In the genomic region with DNA sequence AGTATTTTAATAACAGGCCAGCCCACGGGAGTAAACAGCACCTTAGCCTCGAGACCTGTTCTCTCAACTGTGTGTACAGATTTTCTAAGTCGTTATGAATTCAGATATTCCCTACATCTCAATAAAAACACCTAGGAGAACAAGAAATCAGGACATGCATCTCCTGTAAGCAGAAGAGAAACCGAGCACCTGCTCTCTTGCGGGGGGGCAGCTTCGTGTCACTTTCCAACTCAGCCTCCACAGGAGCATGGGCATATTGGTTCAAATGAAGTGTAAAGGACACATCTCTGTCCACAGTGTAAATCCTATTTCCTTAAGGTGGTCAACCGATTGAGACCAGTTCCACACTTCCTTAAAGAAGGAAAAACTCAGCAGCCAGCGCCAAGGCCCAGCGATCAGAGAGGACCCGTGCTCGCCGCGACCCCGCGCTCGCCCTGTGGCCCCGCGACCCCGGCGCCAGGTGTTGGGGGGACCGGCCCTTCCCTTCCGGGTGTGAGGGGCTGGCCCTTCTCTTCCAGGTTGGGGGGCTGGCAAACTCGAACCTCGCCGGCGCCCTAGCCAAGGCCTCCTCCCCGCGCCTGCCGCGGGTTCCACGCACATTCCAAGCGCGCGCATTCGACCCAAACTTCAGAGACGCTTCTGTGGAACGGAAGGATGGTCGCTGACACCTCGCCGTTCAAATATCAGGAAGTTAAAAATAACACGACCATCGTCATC, we compare ENCODE assay signal across 8 cellular contexts. TPM values are rescaled to one million over a fixed set of nuclear protein-coding genes. Genes with fewer than 3 reads are reported as not detected.
DNase-seq lines count a peak whose midpoint lies in the region; ATAC-seq and TF ChIP-seq lines count a peak whose summit lies in the region.

No MANE protein-coding gene starts in this region.

- intact Hi-C loops in activated naive CD4-positive, alpha-beta T cell treated with anti-CD3 and anti-CD28 coated beads for 36 hours (cut with micrococcal nuclease): loop anchor here (5.0 to 10.0 kb wide), 2 partner anchors 174 to 872 kb away; no protein-coding TSS in a partner anchor
- intact Hi-C loops in breast epithelium (cut with DNase I; ENCODE audit: low total_unique reads) (no loop called here), transverse colon (cut with DNase I; ENCODE audit: low total_unique reads) (no loop called here)

- TF ChIP-seq POLR2A in breast epithelium (IDR thresholded peaks at IDR 0.05) (no peak), transverse colon (IDR thresholded peaks at IDR 0.05) (no peak), erythroblast (IDR thresholded peaks at IDR 0.05; ENCODE audit: low read length) (no peak)

- H3K4me3 ChIP-seq in breast epithelium (peak overlapping the region; percentile 59 to 92 (median 88)), transverse colon (peak overlapping the region; percentile 60 to 78 (median 68))

- H3K27ac ChIP-seq in breast epithelium: peak overlapping the region; percentile 94 to 97
- H3K27ac ChIP-seq in transverse colon: peak overlapping the region; percentile 83 to 92 (median 90)

- no peak for DNase-seq in activated naive CD4-positive, alpha-beta T cell treated with anti-CD3 and anti-CD28 coated beads for 36 hours
- DNase-seq in activated naive CD4-positive, alpha-beta T cell treated with anti-CD3 and anti-CD28 coated beads, Interleukin-2, amount 50 U/mL, for 72 hours (ENCODE audit: low spot score in 2 of 2): no peak
- DNase-seq in breast epithelium (ENCODE audit: low spot score in 2 of 2): no peak
- DNase-seq in memory B cell (ENCODE audit: low spot score in 2 of 2): no peak
- peak; percentile 16 for DNase-seq in transverse colon
- no peak for DNase-seq in NCI-H2196 treated with DMSO at 0.1 percent for 48 hours (lab: John Stamatoyannopoulos, UW; ENCODE audit: unreplicated experiment)
- no peak for DNase-seq in NCI-H345 treated with DMSO at 0.1 percent for 48 hours (lab: John Stamatoyannopoulos, UW; ENCODE audit: unreplicated experiment)
- no peak for DNase-seq in erythroblast (lab: John Stamatoyannopoulos, UW)

- H3K27ac Mint-ChIP-seq in activated naive CD4-positive, alpha-beta T cell treated with anti-CD3 and anti-CD28 coated beads for 36 hours: no peak overlapping the region
- no peak overlapping the region for H3K27ac Mint-ChIP-seq in activated naive CD4-positive, alpha-beta T cell treated with anti-CD3 and anti-CD28 coated beads, Interleukin-2, amount 50 U/mL, for 72 hours
- H3K27ac Mint-ChIP-seq in memory B cell: peak overlapping the region; percentile 97

- CTCF ChIA-PET in activated naive CD4-positive, alpha-beta T cell treated with anti-CD3 and anti-CD28 coated beads for 36 hours (lab: Charles Lee): interaction anchor here (1.1 kb wide), 1 partner anchor 16 kb away, joined by 3 read pairs; no protein-coding TSS in a partner anchor

- TF ChIP-seq CTCF in breast epithelium (IDR thresholded peaks at IDR 0.05): no peak
- TF ChIP-seq CTCF in transverse colon (IDR thresholded peaks at IDR 0.05): no peak

- in situ Hi-C loops in transverse colon (cut with MboI; ENCODE audit: low pct_ligation_motif_present in 1 of 4, low pct_unique_long_range_greater_than_20kb in 1 of 4, low sequenced_read_pairs in 3 of 4): no loop called here

- no peak for ATAC-seq in activated naive CD4-positive, alpha-beta T cell treated with anti-CD3 and anti-CD28 coated beads, Interleukin-2, amount 50 U/mL, for 72 hours
- ATAC-seq in memory B cell (ENCODE audit: low read depth): no peak

- peaks cover 13% of the 10 kb centered on the region for H3K9me3 Mint-ChIP-seq in activated naive CD4-positive, alpha-beta T cell treated with anti-CD3 and anti-CD28 coated beads for 36 hours
- peaks cover 10% of the 10 kb centered on the region in 2 donors for H3K9me3 Mint-ChIP-seq in activated naive CD4-positive, alpha-beta T cell treated with anti-CD3 and anti-CD28 coated beads, Interleukin-2, amount 50 U/mL, for 72 hours
- peaks cover 5% of the 10 kb centered on the region for H3K9me3 Mint-ChIP-seq in memory B cell

- no peaks in the 10 kb centered on the region for H3K27me3 ChIP-seq in breast epithelium
- H3K27me3 ChIP-seq in transverse colon: no peaks in the 10 kb centered on the region

- peaks cover 0 to 1% of the 10 kb centered on the region in 2 donors for H3K9me3 ChIP-seq in breast epithelium
- no peaks in the 10 kb centered on the region for H3K9me3 ChIP-seq in transverse colon

- TF ChIP-seq EP300 in transverse colon (IDR thresholded peaks at IDR 0.05; ENCODE audit: low read depth): no peak

- H3K36me3 Mint-ChIP-seq in activated naive CD4-positive, alpha-beta T cell treated with anti-CD3 and anti-CD28 coated beads for 36 hours (ENCODE audit: low read depth): peaks cover 37% of the 10 kb centered on the region
- peaks cover 10 to 29% of the 10 kb centered on the region in 2 donors for H3K36me3 Mint-ChIP-seq in activated naive CD4-positive, alpha-beta T cell treated with anti-CD3 and anti-CD28 coated beads, Interleukin-2, amount 50 U/mL, for 72 hours
- H3K36me3 Mint-ChIP-seq in memory B cell: peaks cover 8% of the 10 kb centered on the region

- peak overlapping the region; percentile 91 for H3K4me3 Mint-ChIP-seq in activated naive CD4-positive, alpha-beta T cell treated with anti-CD3 and anti-CD28 coated beads for 36 hours
- peak overlapping the region; percentile 96 for H3K4me3 Mint-ChIP-seq in memory B cell

- WGBS in transverse colon (ENCODE audit: low coverage in 1 of 2), 2 donors: 33 to 37% methylated on average over 13 to 41 of the region's 42 CpGs

- H3K4me1 Mint-ChIP-seq in activated naive CD4-positive, alpha-beta T cell treated with anti-CD3 and anti-CD28 coated beads for 36 hours (ENCODE audit: low read depth): peaks cover 26% of the 10 kb centered on the region
- peaks cover 11% of the 10 kb centered on the region for H3K4me1 Mint-ChIP-seq in memory B cell

- peaks cover 0 to 12% of the 10 kb centered on the region in 2 donors for H3K4me1 ChIP-seq in breast epithelium
- H3K4me1 ChIP-seq in transverse colon: peaks cover 17 to 38% (median 23%) of the 10 kb centered on the region in 4 donors

- H3K27me3 Mint-ChIP-seq in activated naive CD4-positive, alpha-beta T cell treated with anti-CD3 and anti-CD28 coated beads for 36 hours (ENCODE audit: low read depth): no peaks in the 10 kb centered on the region
- H3K27me3 Mint-ChIP-seq in memory B cell: no peaks in the 10 kb centered on the region

- no peaks in the 10 kb centered on the region for H3K36me3 ChIP-seq in breast epithelium
- H3K36me3 ChIP-seq in transverse colon: no peaks in the 10 kb centered on the region

RNA-seq across cellular contexts. Expression of a gene that starts 0.7 kb away (rescaled TPM):
- total RNA-seq in activated naive CD4-positive, alpha-beta T cell treated with anti-CD3 and anti-CD28 coated beads for 36 hours: 10 to 100 TPM; 17.1 to 17.9 TPM
- 10 to 100 TPM; 16.5 to 22.6 TPM for total RNA-seq in activated naive CD4-positive, alpha-beta T cell treated with anti-CD3 and anti-CD28 coated beads, Interleukin-2, amount 50 U/mL, for 72 hours
- total RNA-seq in breast epithelium (100 to 1,000 TPM in 1 of 3 donors, 10 to 100 TPM in 2; 40.5 to 151 (median 81.6) TPM), transverse colon (100 to 1,000 TPM in 2 of 4 donors, 10 to 100 TPM in 2; 70.7 to 344 (median 98.0) TPM)

RNA-seq across cellular contexts. Expression of a gene that starts 1.6 kb away (rescaled TPM):
- total RNA-seq in activated naive CD4-positive, alpha-beta T cell treated with anti-CD3 and anti-CD28 coated beads for 36 hours: 100 to 1,000 TPM; 144 to 147 TPM
- total RNA-seq in activated naive CD4-positive, alpha-beta T cell treated with anti-CD3 and anti-CD28 coated beads, Interleukin-2, amount 50 U/mL, for 72 hours: 100 to 1,000 TPM; 129 to 130 TPM
- total RNA-seq in breast epithelium: 100 to 1,000 TPM in 1 of 3 donors, 10 to 100 TPM in 2; 84.0 to 109 (median 84.2) TPM
- total RNA-seq in transverse colon: 10 to 100 TPM; 21.3 to 96.1 (median 66.4) TPM

RNA-seq across cellular contexts. Expression of a gene that starts 24.7 kb away (rescaled TPM):
- total RNA-seq in activated naive CD4-positive, alpha-beta T cell treated with anti-CD3 and anti-CD28 coated beads for 36 hours: not detected
- under 1 TPM in 1 of 2 donors, not detected in 1; 0.95 TPM for total RNA-seq in activated naive CD4-positive, alpha-beta T cell treated with anti-CD3 and anti-CD28 coated beads, Interleukin-2, amount 50 U/mL, for 72 hours
- total RNA-seq in breast epithelium (10 to 100 TPM; 10.1 to 26.4 (median 16.1) TPM), transverse colon (1 to 10 TPM in 1 of 4 donors, under 1 TPM in 1, not detected in 2; 0.96 to 2.5 TPM)
